ENCODE assay signal across 1 cellular context in the genomic region with DNA sequence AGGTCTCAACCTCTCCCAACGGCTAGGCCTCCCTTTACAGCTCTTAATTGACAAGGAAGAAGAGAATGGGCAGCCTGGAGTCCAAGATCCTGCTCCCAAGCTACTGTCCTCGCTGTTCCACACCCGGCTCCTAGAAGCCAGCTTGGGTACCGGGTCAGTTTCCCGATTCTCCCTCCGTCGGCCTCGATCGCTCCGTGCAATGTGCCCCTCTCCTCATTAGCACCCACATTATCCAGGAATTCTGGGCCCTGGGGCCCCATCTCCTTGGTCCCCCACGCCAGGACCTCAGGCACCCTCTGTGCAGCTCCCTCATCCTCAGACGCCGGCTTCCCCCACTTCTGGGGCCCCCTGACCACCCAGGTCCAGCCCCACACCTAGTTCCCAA.
TF ChIP-seq lines count a peak whose summit lies in the region.

No MANE protein-coding gene starts in this region.

TF ChIP-seq in SK-N-SH, 30 proteins besides CTCF, POLR2A, EP300 and RAD21 (continued from another document):
- TF ChIP-seq CHD2 (IDR thresholded peaks at IDR 0.05; ENCODE audit: low read length, partially characterized antibody) (no peak), GATA2 (CRISPR knock-in tag; IDR thresholded peaks at IDR 0.05) (no peak), POLR2AphosphoS5 (IDR thresholded peaks at IDR 0.05; ENCODE audit: low read depth, low read length) (no peak), RCOR1 (IDR thresholded peaks at IDR 0.05; ENCODE audit: low read length) (no peak), TAF1 (IDR thresholded peaks at IDR 0.05; ENCODE audit: borderline replicate concordance, low read depth, low read length) (no peak), GABPA (IDR thresholded peaks at IDR 0.05; ENCODE audit: low read depth) (no peak), FOXM1 (IDR thresholded peaks at IDR 0.05; ENCODE audit: low read depth) (no peak), SIN3A (IDR thresholded peaks at IDR 0.05; ENCODE audit: borderline replicate concordance, low read depth, low read length) (no peak)
- TF ChIP-seq, protein P1, sequence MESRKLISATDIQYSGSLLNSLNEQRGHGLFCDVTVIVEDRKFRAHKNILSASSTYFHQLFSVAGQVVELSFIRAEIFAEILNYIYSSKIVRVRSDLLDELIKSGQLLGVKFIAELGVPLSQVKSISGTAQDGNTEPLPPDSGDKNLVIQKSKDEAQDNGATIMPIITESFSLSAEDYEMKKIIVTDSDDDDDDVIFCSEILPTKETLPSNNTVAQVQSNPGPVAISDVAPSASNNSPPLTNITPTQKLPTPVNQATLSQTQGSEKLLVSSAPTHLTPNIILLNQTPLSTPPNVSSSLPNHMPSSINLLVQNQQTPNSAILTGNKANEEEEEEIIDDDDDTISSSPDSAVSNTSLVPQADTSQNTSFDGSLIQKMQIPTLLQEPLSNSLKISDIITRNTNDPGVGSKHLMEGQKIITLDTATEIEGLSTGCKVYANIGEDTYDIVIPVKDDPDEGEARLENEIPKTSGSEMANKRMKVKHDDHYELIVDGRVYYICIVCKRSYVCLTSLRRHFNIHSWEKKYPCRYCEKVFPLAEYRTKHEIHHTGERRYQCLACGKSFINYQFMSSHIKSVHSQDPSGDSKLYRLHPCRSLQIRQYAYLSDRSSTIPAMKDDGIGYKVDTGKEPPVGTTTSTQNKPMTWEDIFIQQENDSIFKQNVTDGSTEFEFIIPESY (IDR thresholded peaks at IDR 0.05; ENCODE audit: borderline replicate concordance, low read depth): no peak
- TF ChIP-seq, protein P2, sequence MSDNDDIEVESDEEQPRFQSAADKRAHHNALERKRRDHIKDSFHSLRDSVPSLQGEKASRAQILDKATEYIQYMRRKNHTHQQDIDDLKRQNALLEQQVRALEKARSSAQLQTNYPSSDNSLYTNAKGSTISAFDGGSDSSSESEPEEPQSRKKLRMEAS (IDR thresholded peaks at IDR 0.05; ENCODE audit: low read depth): no peak
